17 cellular contexts compared by ENCODE assay signal in genomic region chr4:106264331-106264728, GRCh38. TPM values are rescaled to one million over a fixed set of nuclear protein-coding genes. Genes with fewer than 3 reads are reported as not detected.
DNase-seq lines count a peak whose midpoint lies in the region; ATAC-seq and TF ChIP-seq lines count a peak whose summit lies in the region.
"Had no signal": no experiment of that assay in that cellular context is flagged by ENCODE, and none has a peak within 500 bp of the region (broad histone marks: within the 10 kb centered on the region; RNA-seq: fewer than 3 reads in every experiment).

No MANE protein-coding gene starts in this region.

- DNase-seq in NCI-H69 (lab: John Stamatoyannopoulos, UW) = peak; percentile 1
- peak; percentile 34 for DNase-seq in fibroblast of villous mesenchyme (ENCODE audit: low read depth)
- DNase-seq in omental fat pad (ENCODE audit: low spot score) = no peak
- DNase-seq in stimulated activated CD8-positive, alpha-beta memory T cell treated with anti-CD3 and anti-CD28 coated beads, Interleukin-4, amount 100 ng/mL, for 48 hours = no peak
- DNase-seq: activated CD8-positive, alpha-beta memory T cell treated with anti-CD3 and anti-CD28 coated beads, Interleukin-2, amount 50 U/mL, for 4 hours; caudate nucleus; CD8-positive, alpha-beta T cell; endodermal cell; GDM1; left ventricle myocardium superior; naive thymus-derived CD8-positive, alpha-beta T cell; SW 1271; thyroid gland had no signal

- TF ChIP-seq CTCF in fibroblast of villous mesenchyme (IDR thresholded peaks at IDR 0.05; ENCODE audit: insufficient read depth, low read depth, low read length) (no peak), omental fat pad (IDR thresholded peaks at IDR 0.05) (no peak)

- no peak overlapping the region for H3K4me3 ChIP-seq in fibroblast of villous mesenchyme (ENCODE audit: low read depth, low read length)
- H3K4me3 ChIP-seq: thyroid gland had no signal

- ATAC-seq in GM18907 (IDR thresholded peaks at IDR 0.05; ENCODE audit: unreplicated experiment) = peak; percentile 82
- ATAC-seq in omental fat pad (ENCODE audit: low FRiP score) = peak; percentile 62
- no peak for ATAC-seq in HG03521 (IDR thresholded peaks at IDR 0.05; ENCODE audit: unreplicated experiment)
- ATAC-seq in GM18867 (IDR thresholded peaks at IDR 0.05; ENCODE audit: unreplicated experiment) = no peak
- ATAC-seq: activated CD4-positive, CD25-positive, alpha-beta regulatory T cell treated with anti-CD3 and anti-CD28 coated beads, Interleukin-2, amount 50 U/mL, for 24 hours; CD8-positive, alpha-beta T cell; left ventricle myocardium superior; naive thymus-derived CD8-positive, alpha-beta T cell had no signal

RNA-seq across cellular contexts. Expression of gene TBCK, which starts 51.7 kb away (rescaled TPM):
- total RNA-seq in fibroblast of villous mesenchyme (41.6 and 80.3 TPM in 2 replicates), omental fat pad (10 to 100 TPM; 25.3 to 40.0 (median 37.2) TPM)

RNA-seq across cellular contexts. Expression of gene AIMP1, which starts 52.0 kb away (rescaled TPM):
- 24.2 and 27.6 TPM in 2 replicates for total RNA-seq in fibroblast of villous mesenchyme
- total RNA-seq in omental fat pad = 10 to 100 TPM; 19.3 to 26.5 (median 22.7) TPM

Comparison
In these comparisons a context has a peak if more than half of its experiments do, and no peak if none do; other contexts are left out.
1. ATAC-seq: peak in GM18907 (single experiment) and omental fat pad (single experiment); none in HG03521 (single experiment) and GM18867 (single experiment).
2. DNase-seq: peak in NCI-H69 (single experiment) and fibroblast of villous mesenchyme (single experiment); none in omental fat pad (single experiment) and stimulated activated CD8-positive, alpha-beta memory T cell treated with anti-CD3 and anti-CD28 coated beads, Interleukin-4, amount 100 ng/mL, for 48 hours (single experiment).